ENCODE assay signal across 2 cellular contexts in genomic region chr4:1247811-1248261, GRCh38.
TF ChIP-seq lines count a peak whose summit lies in the region.

No MANE protein-coding gene starts in this region.

TF ChIP-seq in K562, 482 proteins besides CTCF, POLR2A, EP300 and RAD21 (continued from another document):
- TF ChIP-seq E2F1 (CRISPR knock-in tag; IDR thresholded peaks at IDR 0.05) (no peak), ZC3H8 (IDR thresholded peaks at IDR 0.05) (no peak), MTA3 (IDR thresholded peaks at IDR 0.05; ENCODE audit: borderline replicate concordance) (no peak), MIER1 (IDR thresholded peaks at IDR 0.05; ENCODE audit: low read depth) (no peak), PREB (CRISPR knock-in tag; IDR thresholded peaks at IDR 0.05) (0 out of 2 replicates have a peak, but pooled peaks have one; percentile 51), SRSF3 (IDR thresholded peaks at IDR 0.05; ENCODE audit: insufficient read depth, low read length) (no peak), ZNF263 (CRISPR knock-in tag; IDR thresholded peaks at IDR 0.05; ENCODE audit: borderline replicate concordance) (peak; percentile 40; the same call in 1 of the 2 replicates), ATF1 (CRISPR knock-in tag; IDR thresholded peaks at IDR 0.05) (no peak), ATF1 (tag; IDR thresholded peaks at IDR 0.05) (0 out of 2 replicates have a peak, but pooled peaks have one; percentile 30), CBX3 (IDR thresholded peaks at IDR 0.05; ENCODE audit: borderline replicate concordance in 1 of 2, low read length in 2 of 2) (no peak), PYGO2 (tag; IDR thresholded peaks at IDR 0.05) (no peak), MTF1 (CRISPR knock-in tag; IDR thresholded peaks at IDR 0.05; ENCODE audit: borderline replicate concordance) (no peak), HNRNPUL1 (IDR thresholded peaks at IDR 0.05; ENCODE audit: low read length) (no peak), EZH2 (IDR thresholded peaks at IDR 0.05; ENCODE audit: borderline replicate concordance, low read depth, low read length) (no peak), TCF7 (IDR thresholded peaks at IDR 0.05; ENCODE audit: borderline replicate concordance) (no peak), ARID2 (IDR thresholded peaks at IDR 0.05) (no peak), HDAC1 (IDR thresholded peaks at IDR 0.05) (no peak), YY1 (IDR thresholded peaks at IDR 0.05; ENCODE audit: borderline replicate concordance in 1 of 3, control insufficient read depth in 1 of 3, extremely low read depth in 1 of 3, insufficient read depth in 3 of 3, insufficient read length in 1 of 3, insufficient replicate concordance in 2 of 3, low read depth in 1 of 3, low read length in 2 of 3) (peak; percentile 66 to 88 (median 69)), CTBP1 (IDR thresholded peaks at IDR 0.05; ENCODE audit: borderline replicate concordance) (no peak), GTF2E2 (tag; IDR thresholded peaks at IDR 0.05) (0 out of 2 replicates have a peak, but pooled peaks have one; percentile 22), TCF7L2 (IDR thresholded peaks at IDR 0.05; ENCODE audit: low read depth, low read length) (no peak)
- TF ChIP-seq, protein P1, sequence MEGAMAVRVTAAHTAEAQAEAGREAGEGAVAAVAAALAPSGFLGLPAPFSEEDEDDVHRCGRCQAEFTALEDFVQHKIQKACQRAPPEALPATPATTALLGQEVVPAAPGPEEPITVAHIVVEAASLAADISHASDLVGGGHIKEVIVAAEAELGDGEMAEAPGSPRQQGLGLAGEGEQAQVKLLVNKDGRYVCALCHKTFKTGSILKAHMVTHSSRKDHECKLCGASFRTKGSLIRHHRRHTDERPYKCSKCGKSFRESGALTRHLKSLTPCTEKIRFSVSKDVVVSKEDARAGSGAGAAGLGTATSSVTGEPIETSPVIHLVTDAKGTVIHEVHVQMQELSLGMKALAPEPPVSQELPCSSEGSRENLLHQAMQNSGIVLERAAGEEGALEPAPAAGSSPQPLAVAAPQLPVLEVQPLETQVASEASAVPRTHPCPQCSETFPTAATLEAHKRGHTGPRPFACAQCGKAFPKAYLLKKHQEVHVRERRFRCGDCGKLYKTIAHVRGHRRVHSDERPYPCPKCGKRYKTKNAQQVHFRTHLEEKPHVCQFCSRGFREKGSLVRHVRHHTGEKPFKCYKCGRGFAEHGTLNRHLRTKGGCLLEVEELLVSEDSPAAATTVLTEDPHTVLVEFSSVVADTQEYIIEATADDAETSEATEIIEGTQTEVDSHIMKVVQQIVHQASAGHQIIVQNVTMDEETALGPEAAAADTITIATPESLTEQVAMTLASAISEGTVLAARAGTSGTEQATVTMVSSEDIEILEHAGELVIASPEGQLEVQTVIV (CRISPR knock-in tag; IDR thresholded peaks at IDR 0.05; ENCODE audit: borderline replicate concordance) = no peak
- TF ChIP-seq, protein P2, sequence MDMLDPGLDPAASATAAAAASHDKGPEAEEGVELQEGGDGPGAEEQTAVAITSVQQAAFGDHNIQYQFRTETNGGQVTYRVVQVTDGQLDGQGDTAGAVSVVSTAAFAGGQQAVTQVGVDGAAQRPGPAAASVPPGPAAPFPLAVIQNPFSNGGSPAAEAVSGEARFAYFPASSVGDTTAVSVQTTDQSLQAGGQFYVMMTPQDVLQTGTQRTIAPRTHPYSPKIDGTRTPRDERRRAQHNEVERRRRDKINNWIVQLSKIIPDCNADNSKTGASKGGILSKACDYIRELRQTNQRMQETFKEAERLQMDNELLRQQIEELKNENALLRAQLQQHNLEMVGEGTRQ (CRISPR knock-in tag; IDR thresholded peaks at IDR 0.05) = no peak
- TF ChIP-seq, protein P3, sequence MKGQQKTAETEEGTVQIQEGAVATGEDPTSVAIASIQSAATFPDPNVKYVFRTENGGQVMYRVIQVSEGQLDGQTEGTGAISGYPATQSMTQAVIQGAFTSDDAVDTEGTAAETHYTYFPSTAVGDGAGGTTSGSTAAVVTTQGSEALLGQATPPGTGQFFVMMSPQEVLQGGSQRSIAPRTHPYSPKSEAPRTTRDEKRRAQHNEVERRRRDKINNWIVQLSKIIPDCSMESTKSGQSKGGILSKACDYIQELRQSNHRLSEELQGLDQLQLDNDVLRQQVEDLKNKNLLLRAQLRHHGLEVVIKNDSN (CRISPR knock-in tag; IDR thresholded peaks at IDR 0.05) = no peak

TF ChIP-seq in HepG2, 621 proteins besides CTCF, POLR2A, EP300 and RAD21 (continued from another document and continues in another):
- TF ChIP-seq, protein P4, sequence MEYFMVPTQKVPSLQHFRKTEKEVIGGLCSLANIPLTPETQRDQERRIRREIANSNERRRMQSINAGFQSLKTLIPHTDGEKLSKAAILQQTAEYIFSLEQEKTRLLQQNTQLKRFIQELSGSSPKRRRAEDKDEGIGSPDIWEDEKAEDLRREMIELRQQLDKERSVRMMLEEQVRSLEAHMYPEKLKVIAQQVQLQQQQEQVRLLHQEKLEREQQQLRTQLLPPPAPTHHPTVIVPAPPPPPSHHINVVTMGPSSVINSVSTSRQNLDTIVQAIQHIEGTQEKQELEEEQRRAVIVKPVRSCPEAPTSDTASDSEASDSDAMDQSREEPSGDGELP (IDR thresholded peaks at IDR 0.05; ENCODE audit: borderline replicate concordance, low read depth) = no peak
- no peak for TF ChIP-seq MED1 (CRISPR knock-in tag; IDR thresholded peaks at IDR 0.05)
- no peak for TF ChIP-seq ZNF816 (CRISPR knock-in tag; IDR thresholded peaks at IDR 0.05; ENCODE audit: borderline replicate concordance)
- TF ChIP-seq KMT2A (CRISPR knock-in tag; IDR thresholded peaks at IDR 0.05) = no peak
- TF ChIP-seq HES4 (CRISPR knock-in tag; IDR thresholded peaks at IDR 0.05; ENCODE audit: borderline replicate concordance) = peak; percentile 31; the same call in 1 of the 2 replicates
- TF ChIP-seq HOXA3 (CRISPR knock-in tag; IDR thresholded peaks at IDR 0.05) = no peak
- TF ChIP-seq TOPORS (CRISPR knock-in tag; IDR thresholded peaks at IDR 0.05) = no peak
- TF ChIP-seq EED (CRISPR knock-in tag; IDR thresholded peaks at IDR 0.05) = no peak
- TF ChIP-seq CBFB (CRISPR knock-in tag; IDR thresholded peaks at IDR 0.05) = no peak
- no peak for TF ChIP-seq AKAP8 (CRISPR knock-in tag; IDR thresholded peaks at IDR 0.05)
- no peak for TF ChIP-seq ZNF101 (CRISPR knock-in tag; IDR thresholded peaks at IDR 0.05; ENCODE audit: borderline replicate concordance, low read depth)
- TF ChIP-seq ZNF160 (CRISPR knock-in tag; IDR thresholded peaks at IDR 0.05) = no peak
- TF ChIP-seq ZNF343 (CRISPR knock-in tag; IDR thresholded peaks at IDR 0.05) = no peak
- no peak for TF ChIP-seq ZNF766 (CRISPR knock-in tag; IDR thresholded peaks at IDR 0.05; ENCODE audit: borderline replicate concordance)
- no peak for TF ChIP-seq ZNF788 (CRISPR knock-in tag; IDR thresholded peaks at IDR 0.05; ENCODE audit: borderline replicate concordance)
- 0 out of 2 replicates have a peak, but pooled peaks have one; percentile 49 for TF ChIP-seq ZNF564 (CRISPR knock-in tag; IDR thresholded peaks at IDR 0.05)
- no peak for TF ChIP-seq EZH2 (conservative IDR thresholded peaks at IDR 0.05; ENCODE audit: low read depth, low read length)
- no peak for TF ChIP-seq HNRNPLL (IDR thresholded peaks at IDR 0.05; ENCODE audit: low read depth, low read length, poor library complexity, severe bottlenecking)
- TF ChIP-seq ZNF883 (CRISPR knock-in tag; IDR thresholded peaks at IDR 0.05; ENCODE audit: not compliant biosample characterization) = no peak
- no peak for TF ChIP-seq TAF1 (CRISPR knock-in tag; IDR thresholded peaks at IDR 0.05)
- TF ChIP-seq KDM5B (CRISPR knock-in tag; IDR thresholded peaks at IDR 0.05; ENCODE audit: borderline replicate concordance) = peak; percentile 20; the same call in 1 of the 2 replicates
- TF ChIP-seq SKI (IDR thresholded peaks at IDR 0.05; ENCODE audit: partially characterized antibody) = no peak
- TF ChIP-seq ZNF329 (CRISPR knock-in tag; IDR thresholded peaks at IDR 0.05; ENCODE audit: low read depth) = peak; percentile 59; the same call in 1 of the 2 replicates
- TF ChIP-seq ZNF674 (CRISPR knock-in tag; IDR thresholded peaks at IDR 0.05; ENCODE audit: low read depth) = 0 out of 2 replicates have a peak, but pooled peaks have one; percentile 28
- no peak for TF ChIP-seq ZBTB46 (CRISPR knock-in tag; IDR thresholded peaks at IDR 0.05; ENCODE audit: borderline replicate concordance)
- TF ChIP-seq, protein P5, sequence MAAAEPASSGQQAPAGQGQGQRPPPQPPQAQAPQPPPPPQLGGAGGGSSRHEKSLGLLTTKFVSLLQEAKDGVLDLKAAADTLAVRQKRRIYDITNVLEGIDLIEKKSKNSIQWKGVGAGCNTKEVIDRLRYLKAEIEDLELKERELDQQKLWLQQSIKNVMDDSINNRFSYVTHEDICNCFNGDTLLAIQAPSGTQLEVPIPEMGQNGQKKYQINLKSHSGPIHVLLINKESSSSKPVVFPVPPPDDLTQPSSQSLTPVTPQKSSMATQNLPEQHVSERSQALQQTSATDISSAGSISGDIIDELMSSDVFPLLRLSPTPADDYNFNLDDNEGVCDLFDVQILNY (CRISPR knock-in tag; conservative IDR thresholded peaks at IDR 0.05) = no peak
- TF ChIP-seq ELF4 (CRISPR knock-in tag; IDR thresholded peaks at IDR 0.05; ENCODE audit: borderline replicate concordance) = no peak
- no peak for TF ChIP-seq STAG1 (CRISPR knock-in tag; IDR thresholded peaks at IDR 0.05)
- TF ChIP-seq ZBTB7A (CRISPR knock-in tag; IDR thresholded peaks at IDR 0.05) = no peak
- no peak for TF ChIP-seq HCFC1 (IDR thresholded peaks at IDR 0.05; ENCODE audit: low read depth, low read length)
- TF ChIP-seq ETS1 (CRISPR knock-in tag; IDR thresholded peaks at IDR 0.05) = no peak
- no peak for TF ChIP-seq BHLHE40 (IDR thresholded peaks at IDR 0.05; ENCODE audit: low read length)
- TF ChIP-seq ZKSCAN5 (CRISPR knock-in tag; IDR thresholded peaks at IDR 0.05) = no peak
- TF ChIP-seq NKX3-1 (CRISPR knock-in tag; IDR thresholded peaks at IDR 0.05) = no peak
- TF ChIP-seq SOX5 (CRISPR knock-in tag; IDR thresholded peaks at IDR 0.05; ENCODE audit: borderline replicate concordance) = no peak
- TF ChIP-seq NCOA1 (CRISPR knock-in tag; IDR thresholded peaks at IDR 0.05) = no peak
- peak; percentile 45; the same call in 1 of the 2 replicates for TF ChIP-seq ZFP91 (CRISPR knock-in tag; IDR thresholded peaks at IDR 0.05; ENCODE audit: borderline replicate concordance)
- TF ChIP-seq, protein P6, sequence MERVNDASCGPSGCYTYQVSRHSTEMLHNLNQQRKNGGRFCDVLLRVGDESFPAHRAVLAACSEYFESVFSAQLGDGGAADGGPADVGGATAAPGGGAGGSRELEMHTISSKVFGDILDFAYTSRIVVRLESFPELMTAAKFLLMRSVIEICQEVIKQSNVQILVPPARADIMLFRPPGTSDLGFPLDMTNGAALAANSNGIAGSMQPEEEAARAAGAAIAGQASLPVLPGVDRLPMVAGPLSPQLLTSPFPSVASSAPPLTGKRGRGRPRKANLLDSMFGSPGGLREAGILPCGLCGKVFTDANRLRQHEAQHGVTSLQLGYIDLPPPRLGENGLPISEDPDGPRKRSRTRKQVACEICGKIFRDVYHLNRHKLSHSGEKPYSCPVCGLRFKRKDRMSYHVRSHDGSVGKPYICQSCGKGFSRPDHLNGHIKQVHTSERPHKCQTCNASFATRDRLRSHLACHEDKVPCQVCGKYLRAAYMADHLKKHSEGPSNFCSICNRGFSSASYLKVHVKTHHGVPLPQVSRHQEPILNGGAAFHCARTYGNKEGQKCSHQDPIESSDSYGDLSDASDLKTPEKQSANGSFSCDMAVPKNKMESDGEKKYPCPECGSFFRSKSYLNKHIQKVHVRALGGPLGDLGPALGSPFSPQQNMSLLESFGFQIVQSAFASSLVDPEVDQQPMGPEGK (CRISPR knock-in tag; IDR thresholded peaks at IDR 0.05) = no peak
- no peak for TF ChIP-seq ZNF704 (CRISPR knock-in tag; IDR thresholded peaks at IDR 0.05; ENCODE audit: borderline replicate concordance)
- no peak for TF ChIP-seq HOXD1 (CRISPR knock-in tag; IDR thresholded peaks at IDR 0.05)
- no peak for TF ChIP-seq ZNF530 (CRISPR knock-in tag; IDR thresholded peaks at IDR 0.05; ENCODE audit: low read depth)
- TF ChIP-seq ZNF260 (CRISPR knock-in tag; IDR thresholded peaks at IDR 0.05; ENCODE audit: borderline replicate concordance, low read depth) = no peak
- no peak for TF ChIP-seq ZNF550 (CRISPR knock-in tag; IDR thresholded peaks at IDR 0.05; ENCODE audit: borderline replicate concordance)
